ENCODE assay signal across 8 cellular contexts in genomic region chr5:108260105-108260857, GRCh38.
DNase-seq lines count a peak whose midpoint lies in the region; ATAC-seq and TF ChIP-seq lines count a peak whose summit lies in the region.

No MANE protein-coding gene starts in this region.

- H3K4me3 ChIP-seq in AG04449 (ENCODE audit: low read depth, low read length) = no peak overlapping the region

- TF ChIP-seq CTCF in AG04449 (IDR thresholded peaks at IDR 0.05; ENCODE audit: insufficient read depth, low read length, missing control alignments) = peak; percentile 94

- DNase-seq in AG04449 (ENCODE audit: low read depth, low spot score) (peak; percentile 17), NCI-H2196 treated with DMSO at 0.1 percent for 48 hours (lab: John Stamatoyannopoulos, UW; ENCODE audit: unreplicated experiment) (peak; percentile 76), cerebellar cortex (ENCODE audit: low spot score) (peak; percentile 83), left kidney (ENCODE audit: low read depth, low spot score) (peak; percentile 88)
- DNase-seq in activated CD4-positive, CD25-positive, alpha-beta regulatory T cell treated with anti-CD3 and anti-CD28 coated beads, Interleukin-2, amount 50 U/mL, for 16 hours (ENCODE audit: low read depth, low spot score) = peak; percentile 39
- DNase-seq in stimulated activated CD4-positive, alpha-beta T cell treated with anti-CD3 and anti-CD28 coated beads, Interleukin-4, amount 100 ng/mL, for 24 hours = peak; percentile 69

- CTCF ChIA-PET in AG04449 (lab: Yijun Ruan, JAX) = interaction anchor here (0.6 to 5.6 kb wide), 62 partner anchors 10 to 447 kb away, joined by 3 to 132 read pairs (median 5); no protein-coding TSS in a partner anchor

- ATAC-seq in GM18517 (IDR thresholded peaks at IDR 0.05; ENCODE audit: unreplicated experiment) = peak; percentile 95
- ATAC-seq in HG03039 (IDR thresholded peaks at IDR 0.05; ENCODE audit: unreplicated experiment) = peak; percentile 88

- POLR2A ChIA-PET in AG04449 (lab: Yijun Ruan, JAX) = no interaction called here

Comparison
In these comparisons a context has a peak if more than half of its experiments do, and no peak if none do; other contexts are left out.
1. DNase-seq: peak in every context shown above with its lines; median percentile 88 in left kidney; 83 in cerebellar cortex; 76 in NCI-H2196 treated with DMSO at 0.1 percent for 48 hours; 69 in stimulated activated CD4-positive, alpha-beta T cell treated with anti-CD3 and anti-CD28 coated beads, Interleukin-4, amount 100 ng/mL, for 24 hours; 39 in activated CD4-positive, CD25-positive, alpha-beta regulatory T cell treated with anti-CD3 and anti-CD28 coated beads, Interleukin-2, amount 50 U/mL, for 16 hours; 17 in AG04449.